ENCODE assay signal across 9 cellular contexts in genomic region chrX:47194388-47194787, GRCh38. TPM values are rescaled to one million over a fixed set of nuclear protein-coding genes. Genes with fewer than 3 reads are reported as not detected.
A peak's percentile ranks its signal among the peaks of the same experiment; 100 is the strongest.
DNase-seq lines count a peak whose midpoint lies in the region; ATAC-seq and TF ChIP-seq lines count a peak whose summit lies in the region.
"Had no signal": no experiment of that assay in that cellular context is flagged by ENCODE, and none has a peak within 500 bp of the region (broad histone marks: within the 10 kb centered on the region; RNA-seq: fewer than 3 reads in every experiment).

No MANE protein-coding gene starts in this region.

- CTCF ChIA-PET in activated CD8-positive, alpha-beta memory T cell treated with anti-CD3 and anti-CD28 coated beads, Interleukin-2, amount 10 ng/mL, durations not matched to agents 7 days and 5 days (lab: Charles Lee), result interaction anchor here (1.0 to 1.8 kb wide), 4 partner anchors 44 to 329 kb away, joined by 3 to 8 read pairs (median 4); no protein-coding TSS in a partner anchor

- H3K36me3 Mint-ChIP-seq in activated CD8-positive, alpha-beta memory T cell treated with anti-CD3 and anti-CD28 coated beads, Interleukin-2, amount 10 ng/mL, durations not matched to agents 7 days and 5 days, result peaks cover 19% of the 10 kb centered on the region
- H3K36me3 Mint-ChIP-seq in type B pancreatic cell, result peaks cover 34% of the 10 kb centered on the region

- peak overlapping the region; percentile 89 for H3K4me3 Mint-ChIP-seq in activated CD8-positive, alpha-beta memory T cell treated with anti-CD3 and anti-CD28 coated beads, Interleukin-2, amount 10 ng/mL, durations not matched to agents 7 days and 5 days
- peak overlapping the region; percentile 100 for H3K4me3 Mint-ChIP-seq in type B pancreatic cell

- intact Hi-C loops in lower leg skin (cut with DNase I; ENCODE audit: low total_unique reads), result loop anchor here (10.0 kb wide), 2 partner anchors 190 to 330 kb away; no protein-coding TSS in a partner anchor

- TF ChIP-seq POLR2A in lower leg skin (IDR thresholded peaks at IDR 0.05), result no peak

- peaks cover 48% of the 10 kb centered on the region for H3K4me1 Mint-ChIP-seq in activated CD8-positive, alpha-beta memory T cell treated with anti-CD3 and anti-CD28 coated beads, Interleukin-2, amount 10 ng/mL, durations not matched to agents 7 days and 5 days
- H3K4me1 Mint-ChIP-seq in type B pancreatic cell (ENCODE audit: unreplicated experiment), result peaks cover 54% of the 10 kb centered on the region

- DNase-seq in activated CD8-positive, alpha-beta memory T cell treated with anti-CD3 and anti-CD28 coated beads, Interleukin-2, amount 10 ng/mL, durations not matched to agents 7 days and 5 days, result no peak
- no peak for DNase-seq in activated CD8-positive, alpha-beta memory T cell treated with anti-CD3 and anti-CD28 coated beads, Interleukin-2, amount 50 U/mL, for 48 hours
- no peak for DNase-seq in astrocyte of the cerebellum (ENCODE audit: low read depth)
- DNase-seq in lower leg skin (ENCODE audit: low spot score in 2 of 2), result no peak
- DNase-seq in type B pancreatic cell (ENCODE audit: extremely low spot score, unreplicated experiment), result no peak
- DNase-seq in NCI-H2196 treated with DMSO at 0.1 percent for 48 hours (lab: John Stamatoyannopoulos, UW; ENCODE audit: unreplicated experiment), result no peak
- no peak for DNase-seq in CD1c-positive myeloid dendritic cell (ENCODE audit: extremely low spot score)
- DNase-seq in KG1 (lab: John Stamatoyannopoulos, UW), result no peak
- DNase-seq: NCI-H2171 had no signal

- peak overlapping the region; percentile 93 for H3K4me3 ChIP-seq in astrocyte of the cerebellum (ENCODE audit: low read depth, low read length)
- H3K4me3 ChIP-seq in lower leg skin (ENCODE audit: low read depth, poor library complexity, severe bottlenecking), result peak overlapping the region; percentile 47

- in situ Hi-C loops in astrocyte of the cerebellum (cut with HindIII; ENCODE audit: low sequenced_read_pairs), result no loop called here

- no peak for TF ChIP-seq CTCF in astrocyte of the cerebellum (IDR thresholded peaks at IDR 0.05; ENCODE audit: low read depth, low read length, missing control alignments)
- TF ChIP-seq CTCF in lower leg skin (IDR thresholded peaks at IDR 0.05), result no peak
- TF ChIP-seq CTCF in type B pancreatic cell (conservative IDR thresholded peaks at IDR 0.05), result no peak

- H3K27me3 Mint-ChIP-seq in activated CD8-positive, alpha-beta memory T cell treated with anti-CD3 and anti-CD28 coated beads, Interleukin-2, amount 10 ng/mL, durations not matched to agents 7 days and 5 days, result no peaks in the 10 kb centered on the region
- H3K27me3 Mint-ChIP-seq in type B pancreatic cell, result no peaks in the 10 kb centered on the region

- 28% methylated on average over 5 to 8 of the region's 8 CpGs for WGBS in lower leg skin, 2 donors

- no peak for ATAC-seq in activated CD8-positive, alpha-beta memory T cell treated with anti-CD3 and anti-CD28 coated beads, Interleukin-2, amount 10 ng/mL, durations not matched to agents 7 days and 5 days

- peak overlapping the region; percentile 95 for H3K27ac Mint-ChIP-seq in activated CD8-positive, alpha-beta memory T cell treated with anti-CD3 and anti-CD28 coated beads, Interleukin-2, amount 10 ng/mL, durations not matched to agents 7 days and 5 days
- H3K27ac Mint-ChIP-seq in type B pancreatic cell, result peak overlapping the region; percentile 99

- no peaks in the 10 kb centered on the region for H3K9me3 Mint-ChIP-seq in activated CD8-positive, alpha-beta memory T cell treated with anti-CD3 and anti-CD28 coated beads, Interleukin-2, amount 10 ng/mL, durations not matched to agents 7 days and 5 days (ENCODE audit: low read depth)
- H3K9me3 Mint-ChIP-seq in type B pancreatic cell, result no peaks in the 10 kb centered on the region

RNA-seq across cellular contexts. Expression of gene UBA1, which starts 0.8 kb away (rescaled TPM):
- total RNA-seq in activated CD8-positive, alpha-beta memory T cell treated with anti-CD3 and anti-CD28 coated beads, Interleukin-2, amount 10 ng/mL, durations not matched to agents 7 days and 5 days, result 100 to 1,000 TPM; 177 to 204 TPM
- 100 to 1,000 TPM; 112 to 159 (median 121) TPM for total RNA-seq in lower leg skin
- 314 and 384 TPM in 2 replicates for total RNA-seq in type B pancreatic cell (ENCODE audit: low replicate concordance)

RNA-seq across cellular contexts. Expression of gene CDK16, which starts 24.1 kb away (rescaled TPM):
- 10 to 100 TPM; 61.4 to 80.6 TPM for total RNA-seq in activated CD8-positive, alpha-beta memory T cell treated with anti-CD3 and anti-CD28 coated beads, Interleukin-2, amount 10 ng/mL, durations not matched to agents 7 days and 5 days
- 10 to 100 TPM; 57.7 to 98.0 (median 73.5) TPM for total RNA-seq in lower leg skin
- total RNA-seq in type B pancreatic cell (ENCODE audit: low replicate concordance), result 206 and 234 TPM in 2 replicates

RNA-seq across cellular contexts. Expression of gene USP11, which starts 38.4 kb away (rescaled TPM):
- total RNA-seq in activated CD8-positive, alpha-beta memory T cell treated with anti-CD3 and anti-CD28 coated beads, Interleukin-2, amount 10 ng/mL, durations not matched to agents 7 days and 5 days, result 10 to 100 TPM; 54.8 to 72.7 TPM
- total RNA-seq in lower leg skin (10 to 100 TPM; 12.8 to 24.9 (median 18.7) TPM), type B pancreatic cell (ENCODE audit: low replicate concordance) (84.2 and 189 TPM in 2 replicates)

RNA-seq across cellular contexts. Expression of gene RBM10, which starts 49.4 kb away (rescaled TPM):
- 10 to 100 TPM; 64.9 to 65.6 TPM for total RNA-seq in activated CD8-positive, alpha-beta memory T cell treated with anti-CD3 and anti-CD28 coated beads, Interleukin-2, amount 10 ng/mL, durations not matched to agents 7 days and 5 days
- total RNA-seq in lower leg skin, result 10 to 100 TPM; 22.2 to 35.4 (median 31.2) TPM
- total RNA-seq in type B pancreatic cell (ENCODE audit: low replicate concordance), result 46.7 and 61.9 TPM in 2 replicates

RNA-seq across cellular contexts. Expression of gene NDUFB11, which starts 49.9 kb away (rescaled TPM):
- total RNA-seq in activated CD8-positive, alpha-beta memory T cell treated with anti-CD3 and anti-CD28 coated beads, Interleukin-2, amount 10 ng/mL, durations not matched to agents 7 days and 5 days, result 10 to 100 TPM; 82.7 to 97.6 TPM
- total RNA-seq in lower leg skin, result 10 to 100 TPM; 52.8 to 75.6 (median 65.9) TPM
- 95.5 and 103 TPM in 2 replicates for total RNA-seq in type B pancreatic cell (ENCODE audit: low replicate concordance)
